14 cellular contexts compared by ENCODE assay signal in the genomic region with DNA sequence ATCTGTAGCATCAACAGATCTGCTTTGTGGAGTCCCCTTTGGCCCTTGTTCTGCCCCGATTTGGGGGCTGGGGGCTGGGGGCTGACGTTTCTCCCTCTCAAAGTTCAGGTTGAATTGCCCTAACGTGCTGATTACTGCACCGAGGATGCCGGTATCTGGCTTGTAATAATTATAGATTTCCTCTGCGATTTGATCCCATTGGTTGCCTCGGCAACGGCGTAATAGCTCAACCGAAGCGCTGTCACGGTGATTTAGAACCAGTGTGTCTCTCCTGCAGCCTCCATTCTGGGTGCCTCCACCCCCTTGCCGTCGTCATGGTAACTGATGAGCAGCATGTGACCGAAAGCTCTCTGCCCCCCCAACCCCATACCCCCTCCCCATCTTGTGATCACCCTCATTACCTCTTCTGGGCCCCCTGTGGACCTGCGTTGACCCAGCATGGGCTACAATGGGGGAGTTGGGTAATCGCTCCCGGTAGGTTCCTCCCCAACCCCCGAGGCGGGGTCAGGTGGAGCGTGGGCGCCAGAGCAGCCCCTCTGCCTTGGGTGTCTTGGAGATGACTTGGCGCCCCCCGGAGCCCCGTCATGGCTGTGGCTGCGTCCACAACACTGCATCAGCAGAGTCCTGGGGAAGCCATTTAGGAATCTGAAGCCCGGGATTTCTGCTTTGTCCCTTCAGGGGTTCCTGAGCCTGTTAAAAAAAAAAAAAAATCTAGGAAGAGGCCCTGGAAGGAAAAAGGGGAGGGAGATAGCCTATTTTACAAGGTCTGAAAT. TPM values are rescaled to one million over a fixed set of nuclear protein-coding genes. Genes with fewer than 3 reads are reported as not detected.
DNase-seq lines count a peak whose midpoint lies in the region; TF ChIP-seq lines count a peak whose summit lies in the region.
"Had no signal": no experiment of that assay in that cellular context is flagged by ENCODE, and none has a peak within 500 bp of the region (broad histone marks: within the 10 kb centered on the region; RNA-seq: fewer than 3 reads in every experiment).

No MANE protein-coding gene starts in this region.

- H3K27ac Mint-ChIP-seq in mesothelial cell of epicardium, result peak overlapping the region; percentile 62
- H3K27ac Mint-ChIP-seq in activated T-helper 2 cell treated with anti-CD3 and anti-CD28 coated beads, Interferon-gamma antibody, Interleukin-2, Interleukin-4, amounts not matched to agents 10 μg/mL and 5 μg/mL and 100 μg/mL, durations not matched to agents 14 hours and 24 hours and 36 hours, result no peak overlapping the region
- H3K27ac Mint-ChIP-seq: natural killer cell treated with Interleukin-12 subunit alpha and Interleukin-12 subunit beta and Interleukin-15 and Interleukin-18, amount 100 ng/mL, for 72 hours had no signal

- H3K36me3 ChIP-seq in HAP-1 (replicated peaks), result no peaks in the 10 kb centered on the region
- H3K36me3 ChIP-seq: cardiac muscle cell had no signal

- H3K36me3 Mint-ChIP-seq in mesothelial cell of epicardium, result no peaks in the 10 kb centered on the region
- peaks cover 4% of the 10 kb centered on the region for H3K36me3 Mint-ChIP-seq in activated T-helper 2 cell treated with anti-CD3 and anti-CD28 coated beads, Interferon-gamma antibody, Interleukin-2, Interleukin-4, amounts not matched to agents 10 μg/mL and 5 μg/mL and 100 μg/mL, durations not matched to agents 14 hours and 24 hours and 36 hours (ENCODE audit: low read depth)
- H3K36me3 Mint-ChIP-seq: natural killer cell treated with Interleukin-12 subunit alpha and Interleukin-12 subunit beta and Interleukin-15 and Interleukin-18, amount 100 ng/mL, for 72 hours had no signal

- peaks cover 3% of the 10 kb centered on the region; the same call in 1 of the 2 replicates for H3K9me3 ChIP-seq in HAP-1

- H3K9me3 Mint-ChIP-seq in mesothelial cell of epicardium, result peaks cover under 1% of the 10 kb centered on the region
- no peaks in the 10 kb centered on the region for H3K9me3 Mint-ChIP-seq in activated T-helper 2 cell treated with anti-CD3 and anti-CD28 coated beads, Interferon-gamma antibody, Interleukin-2, Interleukin-4, amounts not matched to agents 10 μg/mL and 5 μg/mL and 100 μg/mL, durations not matched to agents 14 hours and 24 hours and 36 hours
- H3K9me3 Mint-ChIP-seq: natural killer cell treated with Interleukin-12 subunit alpha and Interleukin-12 subunit beta and Interleukin-15 and Interleukin-18, amount 100 ng/mL, for 72 hours had no signal

- DNase-seq in G401 (ENCODE audit: low spot score), result peak; percentile 88
- peak; percentile 97 for DNase-seq in NCI-H2227 (lab: John Stamatoyannopoulos, UW; ENCODE audit: unreplicated experiment)
- DNase-seq in caudate nucleus (lab: John Stamatoyannopoulos, UW), result peak in 54 of 61 donors; percentile 7 to 94 (median 66)
- DNase-seq in mesothelial cell of epicardium (ENCODE audit: low spot score in 2 of 2, unreplicated experiment in 2 of 2), result peak; percentile 35 to 40
- DNase-seq in activated T-helper 2 cell treated with anti-CD3 and anti-CD28 coated beads, Interferon-gamma antibody, Interleukin-2, Interleukin-4, amounts not matched to agents 10 μg/mL and 5 μg/mL and 100 μg/mL, durations not matched to agents 14 hours and 24 hours and 36 hours (ENCODE audit: low spot score), result no peak
- DNase-seq in activated CD8-positive, alpha-beta memory T cell treated with anti-CD3 and anti-CD28 coated beads, Interleukin-2, amount 50 U/mL, for 4 hours, result no peak
- no peak for DNase-seq in activated CD4-positive, CD25-positive, alpha-beta regulatory T cell treated with anti-CD3 and anti-CD28 coated beads, Interleukin-2, amount 50 U/mL, for 72 hours
- no peak for DNase-seq in HAP-1 (ENCODE audit: low spot score in 2 of 2)
- DNase-seq: activated CD4-positive, alpha-beta T cell treated with anti-CD3 and anti-CD28 coated beads for 1 hour; NCI-H526 treated with DMSO at 0.1 percent for 48 hours; stimulated activated CD4-positive, alpha-beta T cell treated with anti-CD3 and anti-CD28 coated beads, Interleukin-15, amount 100 ng/mL, for 24 hours had no signal

- no peak for TF ChIP-seq CTCF in mesothelial cell of epicardium (IDR thresholded peaks at IDR 0.05; ENCODE audit: unreplicated experiment)

- peak overlapping the region; percentile 54 for H3K4me3 Mint-ChIP-seq in mesothelial cell of epicardium
- no peak overlapping the region for H3K4me3 Mint-ChIP-seq in activated T-helper 2 cell treated with anti-CD3 and anti-CD28 coated beads, Interferon-gamma antibody, Interleukin-2, Interleukin-4, amounts not matched to agents 10 μg/mL and 5 μg/mL and 100 μg/mL, durations not matched to agents 14 hours and 24 hours and 36 hours (ENCODE audit: low read depth)
- H3K4me3 Mint-ChIP-seq: natural killer cell treated with Interleukin-12 subunit alpha and Interleukin-12 subunit beta and Interleukin-15 and Interleukin-18, amount 100 ng/mL, for 72 hours had no signal

- H3K27me3 ChIP-seq in HAP-1 (ENCODE audit: low read depth), result no peaks in the 10 kb centered on the region
- H3K27me3 ChIP-seq: BLaER1, cardiac muscle cell had no signal

- H3K4me3 ChIP-seq in HAP-1, result no peak overlapping the region
- H3K4me3 ChIP-seq: BLaER1, cardiac muscle cell had no signal

- peaks cover 18% of the 10 kb centered on the region for H3K4me1 Mint-ChIP-seq in mesothelial cell of epicardium
- no peaks in the 10 kb centered on the region for H3K4me1 Mint-ChIP-seq in activated T-helper 2 cell treated with anti-CD3 and anti-CD28 coated beads, Interferon-gamma antibody, Interleukin-2, Interleukin-4, amounts not matched to agents 10 μg/mL and 5 μg/mL and 100 μg/mL, durations not matched to agents 14 hours and 24 hours and 36 hours (ENCODE audit: low read depth)

- no peaks in the 10 kb centered on the region for H3K4me1 ChIP-seq in HAP-1
- H3K4me1 ChIP-seq: BLaER1 had no signal

- peak overlapping the region; percentile 94 for H3K27ac ChIP-seq in caudate nucleus (ENCODE audit: low read depth, low read length)
- H3K27ac ChIP-seq: BLaER1, cardiac muscle cell had no signal

- no peaks in the 10 kb centered on the region for H3K27me3 Mint-ChIP-seq in mesothelial cell of epicardium (ENCODE audit: low read depth)
- no peaks in the 10 kb centered on the region for H3K27me3 Mint-ChIP-seq in activated T-helper 2 cell treated with anti-CD3 and anti-CD28 coated beads, Interferon-gamma antibody, Interleukin-2, Interleukin-4, amounts not matched to agents 10 μg/mL and 5 μg/mL and 100 μg/mL, durations not matched to agents 14 hours and 24 hours and 36 hours (ENCODE audit: low read depth)

- intact Hi-C loops in activated T-helper 2 cell treated with anti-CD3 and anti-CD28 coated beads, Interferon-gamma antibody, Interleukin-2, Interleukin-4, amounts not matched to agents 10 μg/mL and 5 μg/mL and 100 μg/mL, durations not matched to agents 14 hours and 24 hours and 36 hours (cut with micrococcal nuclease), result no loop called here

- in situ Hi-C loops in G401 (cut with HindIII; ENCODE audit: low sequenced_read_pairs) (no loop called here), HAP-1 (cut with MboI; ENCODE audit: low sequenced_read_pairs) (no loop called here)

RNA-seq across cellular contexts. Expression of gene ABAT, which starts 38.4 kb away (rescaled TPM):
- total RNA-seq in G401 (2014; rRNA removed; shearing (Covaris generic)), result 7.2 and 8.0 TPM in 2 replicates
- total RNA-seq in mesothelial cell of epicardium, result 20.7 to 21.6 TPM (median 21.4 TPM) in 3 replicates
- total RNA-seq in activated T-helper 2 cell treated with anti-CD3 and anti-CD28 coated beads, Interferon-gamma antibody, Interleukin-2, Interleukin-4, amounts not matched to agents 10 μg/mL and 5 μg/mL and 100 μg/mL, durations not matched to agents 14 hours and 24 hours and 36 hours, result 22.5 and 24.2 TPM in 2 replicates

Comparison
In these comparisons a context has a peak if more than half of its experiments do, and no peak if none do; other contexts are left out.
1. DNase-seq: peak in G401 (single experiment), NCI-H2227 (single experiment), caudate nucleus (54 of 61) and mesothelial cell of epicardium (2 of 2); none in activated T-helper 2 cell treated with anti-CD3 and anti-CD28 coated beads, Interferon-gamma antibody, Interleukin-2, Interleukin-4, amounts not matched to agents 10 μg/mL and 5 μg/mL and 100 μg/mL, durations not matched to agents 14 hours and 24 hours and 36 hours (single experiment), activated CD8-positive, alpha-beta memory T cell treated with anti-CD3 and anti-CD28 coated beads, Interleukin-2, amount 50 U/mL, for 4 hours (single experiment), activated CD4-positive, CD25-positive, alpha-beta regulatory T cell treated with anti-CD3 and anti-CD28 coated beads, Interleukin-2, amount 50 U/mL, for 72 hours (single experiment) and HAP-1 (0 of 2).